12 cellular contexts compared by ENCODE assay signal in the genomic region with DNA sequence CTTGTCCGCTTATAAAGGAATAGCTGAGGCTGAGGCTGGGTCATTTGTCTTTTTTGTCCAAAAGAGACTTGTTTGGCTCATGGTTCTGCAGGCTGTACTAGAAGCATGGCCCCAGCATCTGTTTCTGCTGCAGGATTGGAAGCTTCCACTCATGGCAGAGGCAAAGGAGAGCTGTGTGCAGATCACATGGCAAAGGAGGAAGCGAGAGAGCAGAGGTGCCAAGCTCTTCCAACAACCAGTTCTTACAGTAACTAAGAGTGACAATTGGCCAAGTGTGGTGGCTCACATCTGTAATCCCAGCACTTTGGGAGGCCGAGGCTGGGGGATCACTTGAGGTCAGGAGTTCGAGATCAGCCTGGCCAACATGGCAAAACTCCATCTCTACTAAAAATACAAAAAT. TPM values are rescaled to one million over a fixed set of nuclear protein-coding genes. Genes with fewer than 3 reads are reported as not detected.
A peak's percentile ranks its signal among the peaks of the same experiment; 100 is the strongest.
DNase-seq lines count a peak whose midpoint lies in the region; FAIRE-seq and TF ChIP-seq lines count a peak whose summit lies in the region.
"Not testable (repeated sequence)": the region's sequence is repeated elsewhere in the genome, so short reads cannot be mapped to it uniquely, and the experiment has no call there.
"Had no signal": no experiment of that assay in that cellular context is flagged by ENCODE, and none has a peak within 500 bp of the region (broad histone marks: within the 10 kb centered on the region; RNA-seq: fewer than 3 reads in every experiment).

No MANE protein-coding gene starts in this region.

- H3K27ac ChIP-seq in HEK293 (ENCODE audit: extremely low read depth, low read depth, low read length); OCI-LY3 (ENCODE audit: low read length); kidney (ENCODE audit: low read depth in 2 of 2, low read length in 2 of 2): not testable (repeated sequence)

- POLR2A ChIA-PET in HEK293 (lab: Yijun Ruan, JAX) = interaction anchor here (0.9 kb wide), 2 partner anchors 9 to 13 kb away, joined by 3 read pairs; no protein-coding TSS in a partner anchor

- H4K20me1 ChIP-seq in OCI-LY3 (ENCODE audit: insufficient read depth, low read length) = not testable (repeated sequence)

- TF ChIP-seq CTCF in HEK293 (tag by site-specific recombination; IDR thresholded peaks at IDR 0.05); OCI-LY3 (IDR thresholded peaks at IDR 0.05; ENCODE audit: low read depth, low read length); kidney (IDR thresholded peaks at IDR 0.05; ENCODE audit: borderline replicate concordance, extremely low read depth, insufficient read depth): not testable (repeated sequence)

- H3K9me3 ChIP-seq in HEK293 (ENCODE audit: control insufficient read depth, insufficient read depth, low read depth, low read length); OCI-LY3 (ENCODE audit: insufficient read depth, low read length); kidney (ENCODE audit: control insufficient read depth in 1 of 2, low read length in 2 of 2): not testable (repeated sequence)

- peak overlapping the region; percentile 5; the same call in 1 of the 2 replicates for H3K4me2 ChIP-seq in OCI-LY3 (ENCODE audit: low read length)

- H3K4me3 ChIP-seq in HEK293 (ENCODE audit: low read depth, low read length); OCI-LY3 (ENCODE audit: low read length); kidney (ENCODE audit: low read length in 2 of 2): not testable (repeated sequence)

- CTCF ChIA-PET in HEK293 (lab: Yijun Ruan, JAX) = interaction anchor here (1.4 kb wide), 1 partner anchor 23 kb away, joined by 3 read pairs; the partner anchor contains the start of gene ZNF70

- H3K79me2 ChIP-seq in OCI-LY3 (ENCODE audit: low read length) = not testable (repeated sequence)

- H3K36me3 ChIP-seq in HEK293 (ENCODE audit: control insufficient read depth in 2 of 2, insufficient read depth in 1 of 2, low read length in 2 of 2); OCI-LY3 (replicated peaks; ENCODE audit: low read depth, low read length); kidney (ENCODE audit: control insufficient read depth in 1 of 2, insufficient read depth in 2 of 2, low read length in 2 of 2): not testable (repeated sequence)

- not testable (repeated sequence) for H2AFZ ChIP-seq in OCI-LY3 (ENCODE audit: low read depth, low read length)

- in situ Hi-C loops in SK-MEL-5 (cut with HindIII; ENCODE audit: low pct_unique_long_range_greater_than_20kb, low sequenced_read_pairs) = not testable (repeated sequence)

- H3K9ac ChIP-seq in OCI-LY3 (ENCODE audit: low read length); kidney (ENCODE audit: low read length in 2 of 2): not testable (repeated sequence)

- intact Hi-C loops in kidney (cut with DNase I); posterior vena cava (cut with DNase I): not testable (repeated sequence)

- H3K27me3 ChIP-seq in OCI-LY3 (ENCODE audit: low read depth, low read length) = not testable (repeated sequence)

- H3K4me1 ChIP-seq in HEK293 (ENCODE audit: control insufficient read depth, insufficient read depth, low read length); kidney (ENCODE audit: control insufficient read depth in 1 of 2, insufficient read depth in 1 of 2, low read depth in 1 of 2, low read length in 2 of 2): not testable (repeated sequence)
- H3K4me1 ChIP-seq in OCI-LY3 (ENCODE audit: low read length) = peaks cover 10% of the 10 kb centered on the region

- not testable (repeated sequence) for FAIRE-seq in kidney (lab: Jason Lieb, UNC)

- peak; percentile 7 to 25 for DNase-seq in NOMO-1 (lab: John Stamatoyannopoulos, UW; ENCODE audit: unreplicated experiment in 2 of 2)
- DNase-seq in SK-MEL-5 (ENCODE audit: low read depth, low spot score) = peak; percentile 13
- peak; percentile 10 for DNase-seq in kidney
- peak; percentile 44 for DNase-seq in posterior vena cava (ENCODE audit: low spot score)

TF ChIP-seq in HEK293, 187 proteins besides CTCF, POLR2A, EP300 and RAD21:
- TF ChIP-seq ZNF341 (tag by site-specific recombination; IDR thresholded peaks at IDR 0.05; ENCODE audit: low read depth) = peak; percentile 53

RNA-seq across cellular contexts. Expression of gene ZNF70, which starts 22.8 kb away (rescaled TPM):
- 5.2 and 5.7 TPM in 2 replicates for total RNA-seq in SK-MEL-5 (2014; rRNA removed; shearing (Covaris generic))
- 3.8 and 5.0 TPM in 2 replicates for polyA plus RNA-seq in SK-MEL-5 (2015; cell fraction: cytosol; rRNA removed)
- polyA plus RNA-seq in SK-MEL-5 (2015; cell fraction: nucleus; rRNA removed) = 7.8 and 8.1 TPM in 2 replicates
- total RNA-seq in kidney = 6.6 TPM
- 1.1 TPM for polyA plus RNA-seq in kidney (ENCODE audit: insufficient read depth, low read depth, low replicate concordance)
- 1 to 10 TPM; 6.2 to 7.7 TPM for total RNA-seq in posterior vena cava

RNA-seq across cellular contexts. Expression of gene VPREB3, which starts 26.1 kb away (rescaled TPM):
- not detected in 2 replicates for total RNA-seq in SK-MEL-5 (2014; rRNA removed; shearing (Covaris generic))
- polyA plus RNA-seq in SK-MEL-5 (2015; cell fraction: cytosol; rRNA removed) = not detected in 2 replicates
- polyA plus RNA-seq in SK-MEL-5 (2015; cell fraction: nucleus; rRNA removed) = 0.44 TPM in 1 of 2 replicates, not detected in the other
- total RNA-seq in kidney (1.0 TPM), posterior vena cava (under 1 TPM in 1 of 2 donors, not detected in 1; 0.43 TPM)
- polyA plus RNA-seq in kidney (ENCODE audit: insufficient read depth, low read depth, low replicate concordance) = 1.3 TPM
- total RNA-seq: A172; Caco-2; CD4-positive, alpha-beta T cell; GM23248; H4; HT-29 had no signal
- polyA plus RNA-seq: GM23248 had no signal

RNA-seq across cellular contexts. Expression of gene C22orf15, which starts 34.7 kb away (rescaled TPM):
- not detected in 2 replicates for total RNA-seq in SK-MEL-5 (2014; rRNA removed; shearing (Covaris generic))
- polyA plus RNA-seq in SK-MEL-5 (2015; cell fraction: cytosol; rRNA removed) = not detected in 2 replicates
- not detected in 2 replicates for polyA plus RNA-seq in SK-MEL-5 (2015; cell fraction: nucleus; rRNA removed)
- not detected for total RNA-seq in kidney
- not detected for polyA plus RNA-seq in kidney (ENCODE audit: insufficient read depth, low read depth, low replicate concordance)
- not detected for total RNA-seq in posterior vena cava
- total RNA-seq: Caco-2, GM23248, H4, HT-29 had no signal

RNA-seq across cellular contexts. Expression of gene RGL4, which starts 37.3 kb away (rescaled TPM):
- not detected in 2 replicates for total RNA-seq in SK-MEL-5 (2014; rRNA removed; shearing (Covaris generic))
- not detected in 2 replicates for polyA plus RNA-seq in SK-MEL-5 (2015; cell fraction: cytosol; rRNA removed)
- not detected in 2 replicates for polyA plus RNA-seq in SK-MEL-5 (2015; cell fraction: nucleus; rRNA removed)
- total RNA-seq in kidney = 0.60 TPM
- polyA plus RNA-seq in kidney (ENCODE audit: insufficient read depth, low read depth, low replicate concordance) = 0.80 TPM
- 1 to 10 TPM in 1 of 2 donors, under 1 TPM in 1; 0.24 to 1.7 TPM for total RNA-seq in posterior vena cava
- total RNA-seq: A172, Caco-2, GM23248, H4, HT-29 had no signal

RNA-seq across cellular contexts. Expression of gene CHCHD10, which starts 39.7 kb away (rescaled TPM):
- 76.0 and 90.5 TPM in 2 replicates for total RNA-seq in SK-MEL-5 (2014; rRNA removed; shearing (Covaris generic))
- 197 and 213 TPM in 2 replicates for polyA plus RNA-seq in SK-MEL-5 (2015; cell fraction: cytosol; rRNA removed)
- polyA plus RNA-seq in SK-MEL-5 (2015; cell fraction: nucleus; rRNA removed) = 60.0 and 63.5 TPM in 2 replicates
- total RNA-seq in kidney (190 TPM), posterior vena cava (10 to 100 TPM; 59.0 to 68.7 TPM)
- polyA plus RNA-seq in kidney (ENCODE audit: insufficient read depth, low read depth, low replicate concordance) = 1,445 TPM
